8 cellular contexts compared by ENCODE assay signal in genomic region chr6:32973144-32973854, GRCh38. TPM values are rescaled to one million over a fixed set of nuclear protein-coding genes. Genes with fewer than 3 reads are reported as not detected.
DNase-seq lines count a peak whose midpoint lies in the region; ATAC-seq, FAIRE-seq and TF ChIP-seq lines count a peak whose summit lies in the region.

No MANE protein-coding gene starts in this region.

- no peak overlapping the region for H2AK5ac ChIP-seq in H1 (ENCODE audit: low read depth, low read length)

- TF ChIP-seq EP300 in H1 (IDR thresholded peaks at IDR 0.05; ENCODE audit: borderline replicate concordance in 1 of 2, low read depth in 2 of 2, low read length in 2 of 2): no peak

- H3K4me1 ChIP-seq in CD4-positive, CD25-positive, alpha-beta regulatory T cell (ENCODE audit: control insufficient read depth, insufficient read depth, low read length, poor library complexity, severe bottlenecking): peaks cover 66% of the 10 kb centered on the region
- peaks cover 0 to 11% (median 6%) of the 10 kb centered on the region in 4 experiments; a peak in 5 of 7 replicates for H3K4me1 ChIP-seq in H1 (replicated peaks in 1 of 4; ENCODE audit: control insufficient read depth in 3 of 4, insufficient read depth in 4 of 4, low read length in 3 of 4)

- H3K79me1 ChIP-seq in H1 (ENCODE audit: low read depth, low read length): peaks cover 11% of the 10 kb centered on the region

- peaks cover 54% of the 10 kb centered on the region for H3K36me3 Mint-ChIP-seq in CD4-positive, CD25-positive, alpha-beta regulatory T cell
- peaks cover 84% of the 10 kb centered on the region for H3K36me3 Mint-ChIP-seq in activated CD4-positive, alpha-beta T cell treated with anti-CD3 and anti-CD28 coated beads for 36 hours (ENCODE audit: low read depth)
- H3K36me3 Mint-ChIP-seq in nephron (ENCODE audit: low read depth) (peaks cover 62% of the 10 kb centered on the region), type B pancreatic cell (peaks cover 63% of the 10 kb centered on the region)

- H4K5ac ChIP-seq in H1 (ENCODE audit: insufficient read length, low read depth, low read length): no peak overlapping the region

- WGBS in H1 (ENCODE audit: extremely low coverage in 1 of 2, insufficient coverage in 1 of 2, insufficient read length in 1 of 2, insufficient replicate concordance in 2 of 2, low coverage in 1 of 2, low lambda C conversion rate in 2 of 2, missing lambda C conversion rate in 1 of 2), 2 experiments: 4% methylated on average over 22 of the region's 22 CpGs; no CpG with 5 or more reads in 1 of the 2 experiments

- intact Hi-C loops in activated CD4-positive, alpha-beta T cell treated with anti-CD3 and anti-CD28 coated beads for 36 hours (cut with DNase I, micrococcal nuclease): loop anchor here (2.0 to 10.0 kb wide), 7 partner anchors 128 to 1264 kb away; partner anchors contain the start of genes DXO (in 1 of the 2), GPSM3 (in 1 of the 2), HMGA1 (in 1 of the 2) and PBX2 (in 1 of the 2)

- CTCF ChIA-PET in activated CD4-positive, alpha-beta T cell treated with anti-CD3 and anti-CD28 coated beads for 36 hours (lab: Charles Lee): interaction anchor here (0.5 to 13.4 kb wide), 7 partner anchors 11 to 135 kb away, joined by 3 to 197 read pairs (median 16); partner anchors contain the start of genes HLA-DMA, PSMB9, TAP1 and TAP2
- CTCF ChIA-PET in H1 (lab: Charles Lee; ENCODE audit: partially characterized antibody): interaction anchor here (1.1 to 14.6 kb wide), 3 partner anchors 10 to 26 kb away, joined by 3 to 110 read pairs (median 6); no protein-coding TSS in a partner anchor

- peaks cover 42% of the 10 kb centered on the region for H3K36me3 ChIP-seq in CD4-positive, CD25-positive, alpha-beta regulatory T cell (ENCODE audit: control insufficient read depth, insufficient read depth, low read length)
- H3K36me3 ChIP-seq in H1 (ENCODE audit: control insufficient read depth in 2 of 4, insufficient read depth in 4 of 4, low read length in 3 of 4): peaks cover 41 to 63% (median 51%) of the 10 kb centered on the region in 4 experiments

- peak overlapping the region; percentile 100 for H3K4me3 ChIP-seq in CD4-positive, CD25-positive, alpha-beta regulatory T cell (ENCODE audit: low read depth, low read length)
- H3K4me3 ChIP-seq in Jurkat, Clone E6-1 (ENCODE audit: low read length): peak overlapping the region; percentile 72
- peak overlapping the region; percentile 90 to 99 (median 98) for H3K4me3 ChIP-seq in H1 (ENCODE audit: extremely low read depth in 1 of 4, insufficient read depth in 2 of 4, low read depth in 3 of 4, low read length in 4 of 4)

- H2BK5ac ChIP-seq in H1 (ENCODE audit: low read depth, low read length): no peak overlapping the region; the same call in 1 of the 2 replicates

- H4K91ac ChIP-seq in H1 (replicated peaks; ENCODE audit: insufficient read length, low read length): no peak overlapping the region

- H3K27me3 Mint-ChIP-seq in CD4-positive, CD25-positive, alpha-beta regulatory T cell: peaks cover 22% of the 10 kb centered on the region
- H3K27me3 Mint-ChIP-seq in activated CD4-positive, alpha-beta T cell treated with anti-CD3 and anti-CD28 coated beads for 36 hours: no peaks in the 10 kb centered on the region
- no peaks in the 10 kb centered on the region for H3K27me3 Mint-ChIP-seq in nephron (ENCODE audit: low read depth)
- peaks cover 3% of the 10 kb centered on the region for H3K27me3 Mint-ChIP-seq in type B pancreatic cell

- no peak overlapping the region for H2AFZ ChIP-seq in H1 (ENCODE audit: low read length)

- no peak for ATAC-seq in CD4-positive, CD25-positive, alpha-beta regulatory T cell (ENCODE audit: low read depth in 2 of 2)
- ATAC-seq in activated CD4-positive, alpha-beta T cell treated with anti-CD3 and anti-CD28 coated beads for 36 hours: no peak
- no peak for ATAC-seq in GM19467 (IDR thresholded peaks at IDR 0.05; ENCODE audit: unreplicated experiment)

- H3K23ac ChIP-seq in H1 (ENCODE audit: insufficient read length): no peak overlapping the region

- no peak overlapping the region for H2BK12ac ChIP-seq in H1 (ENCODE audit: low read depth, low read length)

- TF ChIP-seq POLR2A in H1 (IDR thresholded peaks at IDR 0.05; ENCODE audit: control extremely low read depth in 1 of 2, low read depth in 2 of 2, low read length in 2 of 2): peak in 1 of 2 experiments; percentile 24; a peak in 1 of 3 replicates

- H3K9me3 ChIP-seq in CD4-positive, CD25-positive, alpha-beta regulatory T cell (ENCODE audit: control insufficient read depth in 2 of 2, low read length in 2 of 2): no peaks in the 10 kb centered on the region
- no peaks in the 10 kb centered on the region; a peak in 2 of 4 replicates for H3K9me3 ChIP-seq in H1 (ENCODE audit: insufficient read depth in 2 of 2, low read depth in 1 of 2, low read length in 1 of 2)

- H4K20me1 ChIP-seq in H1 (replicated peaks in 1 of 2; ENCODE audit: control insufficient read depth in 1 of 2, insufficient read depth in 2 of 2, low read length in 2 of 2): peaks cover 52 to 53% of the 10 kb centered on the region in 2 experiments

- H3K23me2 ChIP-seq in H1 (ENCODE audit: low read depth, low read length): peaks cover 21% of the 10 kb centered on the region

- peak overlapping the region; percentile 75 to 88 for H3K4me2 ChIP-seq in H1 (ENCODE audit: insufficient read depth in 1 of 2, low read depth in 2 of 2, low read length in 2 of 2)

- no peak for FAIRE-seq in H1 (lab: Jason Lieb, UNC)

- peak; percentile 28 to 71 (median 38) for DNase-seq in CD4-positive, CD25-positive, alpha-beta regulatory T cell
- no peak for DNase-seq in Jurkat, Clone E6-1 (ENCODE audit: low read depth, low spot score)
- peak; percentile 71 for DNase-seq in activated CD4-positive, alpha-beta T cell treated with anti-CD3 and anti-CD28 coated beads for 36 hours
- DNase-seq in H1 (ENCODE audit: low read depth in 1 of 2, low spot score in 2 of 2) (peak in 1 of 2 experiments; percentile 50), type B pancreatic cell (ENCODE audit: extremely low spot score, unreplicated experiment) (no peak), NCI-H1048 (lab: John Stamatoyannopoulos, UW) (no peak)

- no peak overlapping the region for H3K4ac ChIP-seq in H1 (replicated peaks; ENCODE audit: insufficient read length, low read depth, low read length)

- no peak for TF ChIP-seq RAD21 in H1 (IDR thresholded peaks at IDR 0.05 in 1 of 2, conservative IDR thresholded peaks at IDR 0.05 in 1 of 2; ENCODE audit: low read depth in 2 of 2, low read length in 2 of 2)

- peaks cover 44 to 80% of the 10 kb centered on the region in 2 experiments for H3K79me2 ChIP-seq in H1 (ENCODE audit: control insufficient read depth in 1 of 2, insufficient read depth in 2 of 2, low read length in 2 of 2)

- 0 out of 2 replicates have a peak overlapping the region, but pooled peaks have one; percentile 4 for H3K18ac ChIP-seq in H1 (ENCODE audit: extremely low read depth, low read length)

- H3K27ac Mint-ChIP-seq in CD4-positive, CD25-positive, alpha-beta regulatory T cell: peak overlapping the region; percentile 99 to 100 (median 100)
- H3K27ac Mint-ChIP-seq in activated CD4-positive, alpha-beta T cell treated with anti-CD3 and anti-CD28 coated beads for 36 hours: peak overlapping the region; percentile 100
- H3K27ac Mint-ChIP-seq in nephron: peak overlapping the region; percentile 73 to 100 (median 100)
- peak overlapping the region; percentile 98 for H3K27ac Mint-ChIP-seq in type B pancreatic cell

- H2BK15ac ChIP-seq in H1 (ENCODE audit: low read length): no peak overlapping the region

- H3K27me3 ChIP-seq in CD4-positive, CD25-positive, alpha-beta regulatory T cell (ENCODE audit: control insufficient read depth, insufficient read depth, low read length): no peaks in the 10 kb centered on the region
- no peaks in the 10 kb centered on the region for H3K27me3 ChIP-seq in H1 (replicated peaks in 1 of 4; ENCODE audit: control insufficient read depth in 3 of 4, extremely low read depth in 1 of 4, insufficient read depth in 3 of 4, low read length in 3 of 4)

- no peak overlapping the region for H2BK120ac ChIP-seq in H1 (replicated peaks; ENCODE audit: low read depth, low read length)

- H3K4me3 Mint-ChIP-seq in CD4-positive, CD25-positive, alpha-beta regulatory T cell: peak overlapping the region; percentile 98 to 99 (median 99)
- peak overlapping the region; percentile 98 for H3K4me3 Mint-ChIP-seq in activated CD4-positive, alpha-beta T cell treated with anti-CD3 and anti-CD28 coated beads for 36 hours
- peak overlapping the region; percentile 92 to 98 (median 95) for H3K4me3 Mint-ChIP-seq in nephron
- peak overlapping the region; percentile 95 for H3K4me3 Mint-ChIP-seq in type B pancreatic cell

- no peak overlapping the region for H3K14ac ChIP-seq in H1 (ENCODE audit: insufficient read length)

- H4K8ac ChIP-seq in H1 (ENCODE audit: extremely low read depth, insufficient read depth, low read length): peak overlapping the region; percentile 93; the same call in 1 of the 2 replicates

- H2BK20ac ChIP-seq in H1 (ENCODE audit: low read length): no peak overlapping the region

- H3K9ac ChIP-seq in H1 (replicated peaks in 1 of 4; ENCODE audit: extremely low read depth in 1 of 4, low read depth in 3 of 4, low read length in 3 of 4): peak overlapping the region; percentile 88 to 94 (median 92)

- POLR2A ChIA-PET in activated CD4-positive, alpha-beta T cell treated with anti-CD3 and anti-CD28 coated beads for 36 hours (lab: Charles Lee): interaction anchor here (0.6 to 7.6 kb wide), 15 partner anchors 7 to 1769 kb away, joined by 4 to 83 read pairs (median 40); partner anchors contain the start of genes HLA-DMA, HLA-DMB, PSMB8 and PSMB9
- POLR2A ChIA-PET in H1 (lab: Charles Lee; ENCODE audit: partially characterized antibody): interaction anchor here (0.6 to 33.3 kb wide), 34 partner anchors 6 to 1243 kb away, joined by 3 to 1158 read pairs (median 8); partner anchors contain the start of genes B3GALT4, BRD2, HLA-DMA and HLA-DMB

- H3K4me1 Mint-ChIP-seq in CD4-positive, CD25-positive, alpha-beta regulatory T cell: peaks cover 5 to 48% (median 34%) of the 10 kb centered on the region in 4 donors
- H3K4me1 Mint-ChIP-seq in activated CD4-positive, alpha-beta T cell treated with anti-CD3 and anti-CD28 coated beads for 36 hours: peaks cover 34% of the 10 kb centered on the region
- H3K4me1 Mint-ChIP-seq in nephron (peaks cover 36% of the 10 kb centered on the region), type B pancreatic cell (ENCODE audit: unreplicated experiment) (peaks cover 21% of the 10 kb centered on the region)

- H3K9me3 Mint-ChIP-seq in CD4-positive, CD25-positive, alpha-beta regulatory T cell: peaks cover 0 to 2% (median 0%) of the 10 kb centered on the region in 7 donors
- H3K9me3 Mint-ChIP-seq in activated CD4-positive, alpha-beta T cell treated with anti-CD3 and anti-CD28 coated beads for 36 hours (ENCODE audit: low read depth): no peaks in the 10 kb centered on the region
- H3K9me3 Mint-ChIP-seq in nephron (no peaks in the 10 kb centered on the region), type B pancreatic cell (no peaks in the 10 kb centered on the region)

- H3K56ac ChIP-seq in H1 (replicated peaks; ENCODE audit: insufficient read length, low read depth, low read length): peak overlapping the region; percentile 62

- H3K27ac ChIP-seq in CD4-positive, CD25-positive, alpha-beta regulatory T cell (ENCODE audit: insufficient read depth, low read length, poor library complexity, severe bottlenecking): peak overlapping the region; percentile 98
- 0 out of 2 replicates have a peak overlapping the region, but pooled peaks have one; percentile 79 for H3K27ac ChIP-seq in H1 (ENCODE audit: low read depth, low read length)

- TF ChIP-seq CTCF in H1 (IDR thresholded peaks at IDR 0.05; ENCODE audit: control extremely low read depth in 1 of 3, insufficient read depth in 1 of 3, low read depth in 1 of 3, low read length in 3 of 3) (no peak), nephron (IDR thresholded peaks at IDR 0.05; ENCODE audit: unreplicated experiment in 3 of 3) (no peak), type B pancreatic cell (conservative IDR thresholded peaks at IDR 0.05) (no peak)

RNA-seq across cellular contexts. Expression of gene BRD2, which starts 4.9 kb away (rescaled TPM):
- total RNA-seq in CD4-positive, CD25-positive, alpha-beta regulatory T cell: 425 TPM
- polyA plus RNA-seq in CD4-positive, CD25-positive, alpha-beta regulatory T cell: 10 to 100 TPM; 43.9 to 58.7 (median 53.8) TPM
- 232 TPM for polyA plus RNA-seq in Jurkat, Clone E6-1 (2012; ENCODE audit: insufficient read depth, insufficient read length)
- 100 to 1,000 TPM; 230 to 338 TPM for total RNA-seq in activated CD4-positive, alpha-beta T cell treated with anti-CD3 and anti-CD28 coated beads for 36 hours
- 179 and 185 TPM in 2 replicates for total RNA-seq in H1 (2021; fragmentation: NEBNext Ultra II Directional; extraction: Animal tissue kit (Norgen Biotek cat#: 25700))
- 101 and 132 TPM in 2 replicates for polyA plus RNA-seq in H1 (2011; rRNA removed)
- polyA plus RNA-seq in H1 (2011; cell fraction: cytosol; rRNA removed): 118 TPM
- 277 TPM for polyA plus RNA-seq in H1 (2011; cell fraction: nucleus; rRNA removed)
- polyA plus RNA-seq in H1 (2012, experiment 1 of 2): 160 to 229 TPM (median 169 TPM) in 4 replicates
- polyA plus RNA-seq in H1 (2012, experiment 2 of 2): 108 TPM
- 146 TPM for polyA plus RNA-seq in H1 (2013, experiment 1 of 2)
- 135 TPM for polyA plus RNA-seq in H1 (2013, experiment 2 of 2)
- 120 and 132 TPM in 2 replicates for polyA minus RNA-seq in H1 (2011; rRNA and poly(A)+ RNA removed)
- polyA minus RNA-seq in H1 (2011; cell fraction: cytosol; rRNA and poly(A)+ RNA removed): 85.9 TPM
- 174 TPM for polyA minus RNA-seq in H1 (2011; cell fraction: nucleus; rRNA and poly(A)+ RNA removed)
- 212 and 241 TPM in 2 replicates for total RNA-seq in type B pancreatic cell (ENCODE audit: low replicate concordance)

RNA-seq across cellular contexts. Expression of gene HLA-DMA, which starts 20.4 kb away (rescaled TPM):
- 53.1 TPM for total RNA-seq in CD4-positive, CD25-positive, alpha-beta regulatory T cell
- 10 to 100 TPM; 32.3 to 89.3 (median 70.1) TPM for polyA plus RNA-seq in CD4-positive, CD25-positive, alpha-beta regulatory T cell
- 7.5 TPM for polyA plus RNA-seq in Jurkat, Clone E6-1 (2012; ENCODE audit: insufficient read depth, insufficient read length)
- total RNA-seq in activated CD4-positive, alpha-beta T cell treated with anti-CD3 and anti-CD28 coated beads for 36 hours: 10 to 100 TPM; 11.8 TPM
- 13.3 and 15.1 TPM in 2 replicates for total RNA-seq in H1 (2021; fragmentation: NEBNext Ultra II Directional; extraction: Animal tissue kit (Norgen Biotek cat#: 25700))
- polyA plus RNA-seq in H1 (2011; rRNA removed): 18.0 and 23.1 TPM in 2 replicates
- 16.6 TPM for polyA plus RNA-seq in H1 (2011; cell fraction: cytosol; rRNA removed)
- 27.7 TPM for polyA plus RNA-seq in H1 (2011; cell fraction: nucleus; rRNA removed)
- 11.8 to 16.5 TPM (median 15.3 TPM) in 4 replicates for polyA plus RNA-seq in H1 (2012, experiment 1 of 2)
- 18.7 TPM for polyA plus RNA-seq in H1 (2012, experiment 2 of 2)
- polyA plus RNA-seq in H1 (2013, experiment 1 of 2): 14.8 TPM
- 15.8 TPM for polyA plus RNA-seq in H1 (2013, experiment 2 of 2)
- polyA minus RNA-seq in H1 (2011; rRNA and poly(A)+ RNA removed): 8.9 and 9.5 TPM in 2 replicates
- 5.5 TPM for polyA minus RNA-seq in H1 (2011; cell fraction: cytosol; rRNA and poly(A)+ RNA removed)
- polyA minus RNA-seq in H1 (2011; cell fraction: nucleus; rRNA and poly(A)+ RNA removed): 8.5 TPM
- total RNA-seq in type B pancreatic cell (ENCODE audit: low replicate concordance): 1.5 and 2.0 TPM in 2 replicates

RNA-seq across cellular contexts. Expression of gene HLA-DMB, which starts 32.5 kb away (rescaled TPM):
- total RNA-seq in CD4-positive, CD25-positive, alpha-beta regulatory T cell: 17.6 TPM
- polyA plus RNA-seq in CD4-positive, CD25-positive, alpha-beta regulatory T cell: 10 to 100 TPM; 12.8 to 44.2 (median 32.4) TPM
- polyA plus RNA-seq in Jurkat, Clone E6-1 (2012; ENCODE audit: insufficient read depth, insufficient read length): not detected
- 1 to 10 TPM; 1.9 to 2.3 TPM for total RNA-seq in activated CD4-positive, alpha-beta T cell treated with anti-CD3 and anti-CD28 coated beads for 36 hours
- total RNA-seq in H1 (2021; fragmentation: NEBNext Ultra II Directional; extraction: Animal tissue kit (Norgen Biotek cat#: 25700)): 1.3 and 2.7 TPM in 2 replicates
- 3.2 and 4.7 TPM in 2 replicates for polyA plus RNA-seq in H1 (2011; rRNA removed)
- 3.1 TPM for polyA plus RNA-seq in H1 (2011; cell fraction: cytosol; rRNA removed)
- polyA plus RNA-seq in H1 (2011; cell fraction: nucleus; rRNA removed): 2.7 TPM
- polyA plus RNA-seq in H1 (2012, experiment 1 of 2): 1.6 to 2.7 TPM (median 2.2 TPM) in 4 replicates
- polyA plus RNA-seq in H1 (2012, experiment 2 of 2): 3.1 TPM
- polyA plus RNA-seq in H1 (2013, experiment 1 of 2): 4.2 TPM
- 4.2 TPM for polyA plus RNA-seq in H1 (2013, experiment 2 of 2)
- 2.2 and 2.5 TPM in 2 replicates for polyA minus RNA-seq in H1 (2011; rRNA and poly(A)+ RNA removed)
- 2.0 TPM for polyA minus RNA-seq in H1 (2011; cell fraction: cytosol; rRNA and poly(A)+ RNA removed)
- polyA minus RNA-seq in H1 (2011; cell fraction: nucleus; rRNA and poly(A)+ RNA removed): 1.7 TPM
- total RNA-seq in type B pancreatic cell (ENCODE audit: low replicate concordance): 0.43 and 0.80 TPM in 2 replicates

RNA-seq across cellular contexts. Expression of gene HLA-DOA, which starts 36.1 kb away (rescaled TPM):
- total RNA-seq in CD4-positive, CD25-positive, alpha-beta regulatory T cell: 14.0 TPM
- polyA plus RNA-seq in CD4-positive, CD25-positive, alpha-beta regulatory T cell: 10 to 100 TPM in 1 of 4 donors, 1 to 10 TPM in 3; 7.0 to 14.9 (median 8.9) TPM
- polyA plus RNA-seq in Jurkat, Clone E6-1 (2012; ENCODE audit: insufficient read depth, insufficient read length): 3.3 TPM
- 1 to 10 TPM; 1.7 to 3.3 TPM for total RNA-seq in activated CD4-positive, alpha-beta T cell treated with anti-CD3 and anti-CD28 coated beads for 36 hours
- 23.7 TPM in 2 replicates for total RNA-seq in H1 (2021; fragmentation: NEBNext Ultra II Directional; extraction: Animal tissue kit (Norgen Biotek cat#: 25700))
- polyA plus RNA-seq in H1 (2011; rRNA removed): 89.0 and 120 TPM in 2 replicates
- 55.7 TPM for polyA plus RNA-seq in H1 (2011; cell fraction: cytosol; rRNA removed)
- 127 TPM for polyA plus RNA-seq in H1 (2011; cell fraction: nucleus; rRNA removed)
- polyA plus RNA-seq in H1 (2012, experiment 1 of 2): 30.8 to 37.5 TPM (median 34.1 TPM) in 4 replicates
- 56.4 TPM for polyA plus RNA-seq in H1 (2012, experiment 2 of 2)
- 32.5 TPM for polyA plus RNA-seq in H1 (2013, experiment 1 of 2)
- polyA plus RNA-seq in H1 (2013, experiment 2 of 2): 36.8 TPM
- 73.5 and 94.6 TPM in 2 replicates for polyA minus RNA-seq in H1 (2011; rRNA and poly(A)+ RNA removed)
- polyA minus RNA-seq in H1 (2011; cell fraction: cytosol; rRNA and poly(A)+ RNA removed): 28.8 TPM
- polyA minus RNA-seq in H1 (2011; cell fraction: nucleus; rRNA and poly(A)+ RNA removed): 40.2 TPM
- total RNA-seq in type B pancreatic cell (ENCODE audit: low replicate concordance): 0.52 and 2.5 TPM in 2 replicates

Comparison
In these comparisons a context has a peak if more than half of its experiments do, and no peak if none do; other contexts are left out.
1. DNase-seq: peak in CD4-positive, CD25-positive, alpha-beta regulatory T cell (3 of 3) and activated CD4-positive, alpha-beta T cell treated with anti-CD3 and anti-CD28 coated beads for 36 hours (single experiment); none in Jurkat, Clone E6-1 (single experiment), type B pancreatic cell (single experiment) and NCI-H1048 (single experiment).
2. Peak in every context shown above with its lines, with median percentiles within 50 percentile points of each other: H3K4me3 ChIP-seq, H3K27ac Mint-ChIP-seq and H3K4me3 Mint-ChIP-seq.